Comparison of ENCODE assay signal across 9 cellular contexts in genomic region chr5:180208038-180208434, GRCh38. TPM values are rescaled to one million over a fixed set of nuclear protein-coding genes. Genes with fewer than 3 reads are reported as not detected.
DNase-seq lines count a peak whose midpoint lies in the region; ATAC-seq and TF ChIP-seq lines count a peak whose summit lies in the region.
"Had no signal": no experiment of that assay in that cellular context is flagged by ENCODE, and none has a peak within 500 bp of the region (broad histone marks: within the 10 kb centered on the region; RNA-seq: fewer than 3 reads in every experiment).

No MANE protein-coding gene starts in this region.

- no peaks in the 10 kb centered on the region for H3K9me3 ChIP-seq in ES-I3 (ENCODE audit: control insufficient read depth, insufficient read depth, low read length)
- no peaks in the 10 kb centered on the region for H3K9me3 ChIP-seq in OCI-LY1 (ENCODE audit: low read length)

- peak overlapping the region; percentile 54 for H3K4me3 ChIP-seq in OCI-LY1 (ENCODE audit: low read depth, low read length, poor library complexity, severe bottlenecking)

- H3K27me3 Mint-ChIP-seq in endothelial cell (ENCODE audit: unreplicated experiment) (peaks cover 13% of the 10 kb centered on the region), progenitor cell of endocrine pancreas (peaks cover 36% of the 10 kb centered on the region)

- H3K27ac ChIP-seq in OCI-LY1 (ENCODE audit: low read depth, low read length, poor library complexity, severe bottlenecking): no peak overlapping the region

- H3K4me2 ChIP-seq in OCI-LY1 (ENCODE audit: low read length): peak overlapping the region; percentile 72; the same call in 1 of the 2 replicates

- DNase-seq in endothelial cell (ENCODE audit: low spot score) (no peak), progenitor cell of endocrine pancreas (ENCODE audit: low spot score, unreplicated experiment) (no peak), T-helper 1 cell (no peak), pons (ENCODE audit: low spot score) (no peak)
- no peak for DNase-seq in stimulated activated CD8-positive, alpha-beta memory T cell treated with anti-CD3 and anti-CD28 coated beads, Interleukin-4, amount 100 ng/mL, for 48 hours
- DNase-seq: MV-4-11 had no signal

- no peak for ATAC-seq in GM18867 (IDR thresholded peaks at IDR 0.05; ENCODE audit: unreplicated experiment)

- no peaks in the 10 kb centered on the region for H3F3A ChIP-seq in OCI-LY1 (ENCODE audit: insufficient read depth, low read length)

- H3K9me2 ChIP-seq in OCI-LY1 (ENCODE audit: low read depth, low read length): no peaks in the 10 kb centered on the region

- H4K20me1 ChIP-seq in OCI-LY1 (ENCODE audit: insufficient read depth, low read length): no peaks in the 10 kb centered on the region

- no peaks in the 10 kb centered on the region for H3K79me2 ChIP-seq in OCI-LY1 (ENCODE audit: insufficient read depth, low read length)

- peak overlapping the region; percentile 39; the same call in 1 of the 2 replicates for H3K9ac ChIP-seq in ES-I3 (ENCODE audit: low read depth, low read length)
- no peak overlapping the region for H3K9ac ChIP-seq in OCI-LY1 (ENCODE audit: low read length)

- H3K4me3 Mint-ChIP-seq in endothelial cell (ENCODE audit: unreplicated experiment) (peak overlapping the region; percentile 77), progenitor cell of endocrine pancreas (ENCODE audit: low read depth) (peak overlapping the region; percentile 55)

- no peaks in the 10 kb centered on the region for H3K4me1 ChIP-seq in ES-I3 (ENCODE audit: insufficient read depth, low read length)
- H3K4me1 ChIP-seq in OCI-LY1 (ENCODE audit: insufficient read depth, low read length, severe bottlenecking): peaks cover 4% of the 10 kb centered on the region

- TF ChIP-seq CTCF in OCI-LY1 (IDR thresholded peaks at IDR 0.05; ENCODE audit: low read length) (no peak), endothelial cell (IDR thresholded peaks at IDR 0.05; ENCODE audit: unreplicated experiment) (no peak), progenitor cell of endocrine pancreas (IDR thresholded peaks at IDR 0.05; ENCODE audit: unreplicated experiment) (no peak)

- no peak overlapping the region for H3K27ac Mint-ChIP-seq in endothelial cell (ENCODE audit: unreplicated experiment)
- no peak overlapping the region for H3K27ac Mint-ChIP-seq in progenitor cell of endocrine pancreas

- H3K27me3 ChIP-seq in OCI-LY1 (ENCODE audit: insufficient read depth, low read length): 0 out of 2 replicates have a peak, but pooled peaks cover 4% of the 10 kb centered on the region

- no peaks in the 10 kb centered on the region for H3K36me3 ChIP-seq in ES-I3 (ENCODE audit: insufficient read depth, low read length)
- no peaks in the 10 kb centered on the region for H3K36me3 ChIP-seq in OCI-LY1 (ENCODE audit: insufficient read depth, low read length)

- H3K9me3 Mint-ChIP-seq in endothelial cell (ENCODE audit: unreplicated experiment) (no peaks in the 10 kb centered on the region), progenitor cell of endocrine pancreas (ENCODE audit: low read depth) (no peaks in the 10 kb centered on the region)

- H3K36me3 Mint-ChIP-seq in endothelial cell (ENCODE audit: low read depth, unreplicated experiment) (peaks cover 4% of the 10 kb centered on the region), progenitor cell of endocrine pancreas (ENCODE audit: insufficient read depth) (no peaks in the 10 kb centered on the region)

- H3K4me1 Mint-ChIP-seq in endothelial cell (ENCODE audit: unreplicated experiment) (peaks cover 5% of the 10 kb centered on the region), progenitor cell of endocrine pancreas (ENCODE audit: low read depth) (peaks cover 1% of the 10 kb centered on the region)

- no peak overlapping the region for H2AFZ ChIP-seq in OCI-LY1 (ENCODE audit: low read length)

RNA-seq across cellular contexts. Expression of gene RASGEF1C, which starts 1.0 kb away (rescaled TPM):
- total RNA-seq in endothelial cell (ENCODE audit: unreplicated experiment) (0.64 TPM), progenitor cell of endocrine pancreas (0.51 and 1.3 TPM in 2 replicates)
